ENCODE assay signal across 21 cellular contexts in the genomic region with DNA sequence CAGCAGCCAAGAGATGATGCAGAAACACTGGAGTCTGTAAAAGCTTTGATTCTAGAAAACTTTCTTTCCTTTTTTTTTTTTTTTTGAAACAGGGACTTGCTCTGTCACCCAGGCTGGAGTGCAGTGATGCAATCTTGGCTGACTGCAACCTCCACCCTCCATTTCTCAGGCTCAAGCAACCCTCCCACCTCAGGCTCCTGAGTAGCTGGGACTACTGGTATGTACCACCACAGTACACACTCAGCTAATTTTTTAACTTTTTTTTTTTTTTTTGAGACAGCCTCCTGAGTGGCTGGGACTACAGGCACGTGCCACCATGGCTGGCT. TPM values are rescaled to one million over a fixed set of nuclear protein-coding genes. Genes with fewer than 3 reads are reported as not detected.
DNase-seq lines count a peak whose midpoint lies in the region; ATAC-seq, FAIRE-seq and TF ChIP-seq lines count a peak whose summit lies in the region.
"Had no signal": no experiment of that assay in that cellular context is flagged by ENCODE, and none has a peak within 500 bp of the region (broad histone marks: within the 10 kb centered on the region; RNA-seq: fewer than 3 reads in every experiment).

No MANE protein-coding gene starts in this region.

- dilution Hi-C loops in IMR-90 (cut with HindIII; ENCODE audit: low sequenced_read_pairs, unreplicated experiment): no loop called here

- H4K20me1 ChIP-seq in IMR-90 (ENCODE audit: insufficient read depth, low read length): no peaks in the 10 kb centered on the region
- no peaks in the 10 kb centered on the region for H4K20me1 ChIP-seq in HepG2 (ENCODE audit: insufficient read depth, low read length)

- no peak overlapping the region for H3K23ac ChIP-seq in IMR-90 (ENCODE audit: low read depth, low read length)

- TF ChIP-seq POLR2A in A549 (IDR thresholded peaks at IDR 0.05; ENCODE audit: low read length) (no peak), IMR-90 (IDR thresholded peaks at IDR 0.05; ENCODE audit: low read depth, low read length) (no peak), HepG2 (IDR thresholded peaks at IDR 0.05; ENCODE audit: insufficient read depth in 1 of 2, low read depth in 2 of 2, low read length in 2 of 2) (no peak)

- 73% methylated on average over 1 of the region's 1 CpG for WGBS in A549 (ENCODE audit: missing lambda C conversion rate)
- no CpG with 5 or more reads among the region's 1 CpG for WGBS in IMR-90 (ENCODE audit: extremely low coverage in 2 of 2, insufficient read length in 1 of 2), 2 experiments
- 17% methylated on average over 1 of the region's 1 CpG for WGBS in HepG2 (ENCODE audit: low lambda C conversion rate)

- BruUV-seq in IMR-90 (replicated peaks; lab: Mats Ljungman, UMichigan) (no TSS peak), HepG2 (replicated peaks; lab: Mats Ljungman, UMichigan) (no TSS peak)

- H3K9me3 ChIP-seq in A549 (no peaks in the 10 kb centered on the region), IMR-90 (ENCODE audit: control insufficient read depth, insufficient read depth, low read length) (no peaks in the 10 kb centered on the region), HepG2 (ENCODE audit: low read length) (no peaks in the 10 kb centered on the region)

- H3K4me1 ChIP-seq in A549 (peaks cover 7% of the 10 kb centered on the region; the same call in 2 of the 3 replicates), IMR-90 (ENCODE audit: control insufficient read depth, insufficient read depth, low read length) (no peaks in the 10 kb centered on the region), HepG2 (ENCODE audit: insufficient read depth, low read length) (peaks cover 54% of the 10 kb centered on the region)
- H3K4me1 ChIP-seq: foreskin keratinocyte had no signal

- H3K36me3 ChIP-seq in IMR-90 (ENCODE audit: control insufficient read depth, insufficient read depth, low read length) (no peaks in the 10 kb centered on the region), HepG2 (replicated peaks in 1 of 2; ENCODE audit: control insufficient read depth in 1 of 2, insufficient read depth in 2 of 2, low read length in 2 of 2) (no peaks in the 10 kb centered on the region)

- H4K8ac ChIP-seq in IMR-90 (ENCODE audit: low read depth in 2 of 2, low read length in 2 of 2): no peak overlapping the region

- H3K36me3 Mint-ChIP-seq in activated naive CD4-positive, alpha-beta T cell treated with anti-CD3 and anti-CD28 coated beads, Interleukin-2, amount 50 U/mL, for 72 hours: no peaks in the 10 kb centered on the region
- H3K36me3 Mint-ChIP-seq: activated naive CD8-positive, alpha-beta T cell treated with anti-CD3 and anti-CD28 coated beads for 36 hours; naive thymus-derived CD4-positive, alpha-beta T cell had no signal

- POLR2A ChIA-PET in A549 (lab: Yijun Ruan, JAX) (no interaction called here), IMR-90 (lab: Charles Lee; ENCODE audit: unreplicated experiment) (no interaction called here), HepG2 (lab: Yijun Ruan, JAX) (interaction anchor here (0.7 to 2.1 kb wide), 5 partner anchors 17 to 111 kb away, joined by 3 to 6 read pairs (median 3); a partner anchor contains a TSS)

- in situ Hi-C loops in IMR-90 (cut with MboI; ENCODE audit: low sequenced_read_pairs): no loop called here
- in situ Hi-C loops in HepG2 (cut with HindIII; ENCODE audit: extremely low pct_ligation_motif_present, low pct_unique_long_range_greater_than_20kb): no loop called here

- H3K9me3 Mint-ChIP-seq in activated naive CD4-positive, alpha-beta T cell treated with anti-CD3 and anti-CD28 coated beads, Interleukin-2, amount 50 U/mL, for 72 hours: no peaks in the 10 kb centered on the region
- H3K9me3 Mint-ChIP-seq: activated naive CD8-positive, alpha-beta T cell treated with anti-CD3 and anti-CD28 coated beads for 36 hours; naive thymus-derived CD4-positive, alpha-beta T cell; stimulated activated naive CD8-positive, alpha-beta T cell treated with anti-CD3 and anti-CD28 coated beads, Interleukin-15, Interleukin-2, amounts not matched to agents 100 ng/mL and 50 ng/mL, for 24 hours had no signal

- CTCF ChIA-PET in A549 (lab: Yijun Ruan, JAX) (interaction anchor here (0.8 kb wide), 1 partner anchor 26 kb away, joined by 6 read pairs; no protein-coding TSS in a partner anchor), IMR-90 (lab: Yijun Ruan, JAX) (interaction anchor here (1.1 kb wide), 1 partner anchor 37 kb away, joined by 5 read pairs; a partner anchor contains a TSS), HepG2 (lab: Yijun Ruan, JAX; ENCODE audit: low intra/inter-chr PET ratio, low total read pairs) (interaction anchor here (0.7 kb wide), 1 partner anchor 18 kb away, joined by 3 read pairs; no protein-coding TSS in a partner anchor)

- H2BK120ac ChIP-seq in IMR-90 (ENCODE audit: low read depth, low read length): no peak overlapping the region

- no peaks in the 10 kb centered on the region for H3K79me1 ChIP-seq in IMR-90 (ENCODE audit: low read depth in 1 of 2, low read length in 2 of 2)

- H3K4me2 ChIP-seq in A549: peak overlapping the region; percentile 8; the same call in 1 of the 3 replicates
- H3K4me2 ChIP-seq in IMR-90 (ENCODE audit: low read depth, low read length): no peak overlapping the region
- H3K4me2 ChIP-seq in HepG2 (ENCODE audit: low read depth, low read length): peak overlapping the region; percentile 40

- TF ChIP-seq EP300 in A549 (IDR thresholded peaks at IDR 0.05): no peak
- no peak for TF ChIP-seq EP300 in HepG2 (IDR thresholded peaks at IDR 0.05; ENCODE audit: low read depth in 2 of 2, low read length in 2 of 2)
- TF ChIP-seq EP300 in HepG2 (CRISPR knock-in tag; IDR thresholded peaks at IDR 0.05; ENCODE audit: borderline replicate concordance): no peak

- peak overlapping the region; percentile 2 to 9; a peak in 1 of 6 replicates for H3K27ac ChIP-seq in A549
- no peak overlapping the region for H3K27ac ChIP-seq in IMR-90 (ENCODE audit: insufficient read depth, low read length)
- peak overlapping the region; percentile 22 for H3K27ac ChIP-seq in caudate nucleus (ENCODE audit: low read depth, low read length)
- H3K27ac ChIP-seq in HepG2 (ENCODE audit: extremely low read length, insufficient read depth, low read length): peak overlapping the region; percentile 50
- H3K27ac ChIP-seq: foreskin keratinocyte had no signal

- DNase-seq in A549 (ENCODE audit: low read depth in 1 of 2, low spot score in 1 of 2) (peak in 1 of 2 experiments; percentile 27), IMR-90 (no peak), caudate nucleus (lab: John Stamatoyannopoulos, UW) (peak in 8 of 61 donors; percentile 11 to 62 (median 26)), HepG2 (ENCODE audit: low spot score) (no peak), cortex of kidney (lab: John Stamatoyannopoulos, UW) (no peak), NCI-H510A treated with DMSO at 0.1 percent for 48 hours (lab: John Stamatoyannopoulos, UW) (no peak)
- DNase-seq in activated naive CD4-positive, alpha-beta T cell treated with anti-CD3 and anti-CD28 coated beads, Interleukin-2, amount 50 U/mL, for 72 hours (ENCODE audit: low spot score in 2 of 2): no peak
- no peak for DNase-seq in activated CD4-positive, alpha-beta T cell treated with anti-CD3 and anti-CD28 coated beads for 4 hours
- DNase-seq: activated CD4-positive, alpha-beta T cell treated with anti-CD3 and anti-CD28 coated beads, Interleukin-2, amount 50 U/mL, for 48 hours; activated naive CD8-positive, alpha-beta T cell treated with anti-CD3 and anti-CD28 coated beads for 36 hours; activated T-cell treated with anti-CD3 and anti-CD28 coated beads, Interleukin-2, amount 50 U/mL, for 1 hour; effector CD8-positive, alpha-beta T cell; foreskin keratinocyte; naive thymus-derived CD4-positive, alpha-beta T cell; NCI-H2081; NCI-H526 had no signal

- H2AK9ac ChIP-seq in IMR-90 (replicated peaks; ENCODE audit: low read depth, low read length, poor library complexity): no peak overlapping the region

- no peak overlapping the region for H3K4me3 ChIP-seq in A549
- H3K4me3 ChIP-seq in IMR-90 (ENCODE audit: insufficient read depth, low read depth, low read length): no peak overlapping the region
- no peak overlapping the region for H3K4me3 ChIP-seq in HepG2 (replicated peaks in 1 of 3; ENCODE audit: insufficient read depth in 1 of 3, low read depth in 2 of 3, low read length in 3 of 3)
- H3K4me3 ChIP-seq: lung had no signal

- H2BK20ac ChIP-seq in IMR-90 (ENCODE audit: low read depth, low read length): no peak overlapping the region

- no peak overlapping the region for H2AFZ ChIP-seq in IMR-90 (replicated peaks; ENCODE audit: low read length, poor library complexity)
- H2AFZ ChIP-seq in HepG2 (ENCODE audit: low read length): no peak overlapping the region

- no peak overlapping the region for H4K91ac ChIP-seq in IMR-90 (ENCODE audit: insufficient read depth, low read depth, low read length)

- no peak overlapping the region for H3K56ac ChIP-seq in IMR-90 (ENCODE audit: extremely low read depth, insufficient read depth, low read length)

- FAIRE-seq in A549 (lab: Jason Lieb, UNC) (no peak), HepG2 (lab: Jason Lieb, UNC) (peak; percentile 78)
- FAIRE-seq: bronchial epithelial cell had no signal

- no peak overlapping the region for H4K5ac ChIP-seq in IMR-90 (ENCODE audit: low read depth, low read length)

- H3K79me2 ChIP-seq in HepG2 (ENCODE audit: insufficient read depth, low read length): no peaks in the 10 kb centered on the region

- no peak overlapping the region for H3K14ac ChIP-seq in IMR-90 (replicated peaks; ENCODE audit: low read depth, low read length)

- no peak for TF ChIP-seq RAD21 in A549 (conservative IDR thresholded peaks at IDR 0.05 in 1 of 2, IDR thresholded peaks at IDR 0.05 in 1 of 2)
- no peak for TF ChIP-seq RAD21 in IMR-90 (IDR thresholded peaks at IDR 0.05; ENCODE audit: low read length)
- TF ChIP-seq RAD21 in HepG2 (CRISPR knock-in tag; IDR thresholded peaks at IDR 0.05): no peak

- H3K9ac ChIP-seq in IMR-90 (ENCODE audit: low read depth, low read length) (no peak overlapping the region), HepG2 (ENCODE audit: insufficient read depth, low read depth, low read length) (no peak overlapping the region)

- intact Hi-C loops in IMR-90 (cut with micrococcal nuclease) (no loop called here), HepG2 (cut with micrococcal nuclease; ENCODE audit: unreplicated experiment) (no loop called here)

- no peak overlapping the region for H2BK15ac ChIP-seq in IMR-90 (ENCODE audit: low read depth, low read length)

- no peak overlapping the region for H2AK5ac ChIP-seq in IMR-90 (ENCODE audit: low read depth, low read length)

- no peak overlapping the region for H3K27ac Mint-ChIP-seq in activated naive CD4-positive, alpha-beta T cell treated with anti-CD3 and anti-CD28 coated beads, Interleukin-2, amount 50 U/mL, for 72 hours
- H3K27ac Mint-ChIP-seq: activated naive CD8-positive, alpha-beta T cell treated with anti-CD3 and anti-CD28 coated beads for 36 hours; naive thymus-derived CD4-positive, alpha-beta T cell; progenitor cell of endocrine pancreas; stimulated activated naive CD8-positive, alpha-beta T cell treated with anti-CD3 and anti-CD28 coated beads, Interleukin-15, Interleukin-2, amounts not matched to agents 100 ng/mL and 50 ng/mL, for 24 hours had no signal

- ATAC-seq in A549: peak in 1 of 2 experiments; percentile 57; a peak in 2 of 6 replicates
- peak; percentile 32; the same call in 1 of the 2 replicates for ATAC-seq in IMR-90 (ENCODE audit: low read depth)
- peak; percentile 80 for ATAC-seq in HepG2
- ATAC-seq in activated naive CD4-positive, alpha-beta T cell treated with anti-CD3 and anti-CD28 coated beads, Interleukin-2, amount 50 U/mL, for 72 hours: no peak
- ATAC-seq: foreskin keratinocyte; naive thymus-derived CD4-positive, alpha-beta T cell; Panc1 had no signal

- no peak overlapping the region for H3K18ac ChIP-seq in IMR-90 (ENCODE audit: low read depth, low read length)

- H3K9me1 ChIP-seq in IMR-90 (ENCODE audit: insufficient read depth, low read length): no peaks in the 10 kb centered on the region; the same call in 1 of the 2 replicates

- TF ChIP-seq CTCF in A549 (IDR thresholded peaks at IDR 0.05) (no peak), IMR-90 (conservative IDR thresholded peaks at IDR 0.05; ENCODE audit: low read depth, low read length) (no peak), HepG2 (CRISPR knock-in tag; IDR thresholded peaks at IDR 0.05) (no peak)

- H3K27me3 ChIP-seq in IMR-90 (ENCODE audit: control insufficient read depth, insufficient read depth, low read length): no peaks in the 10 kb centered on the region; the same call in none of the 2 replicates
- H3K27me3 ChIP-seq in HepG2 (ENCODE audit: control insufficient read depth in 1 of 2, insufficient read depth in 2 of 2, low read length in 2 of 2): no peaks in the 10 kb centered on the region
- H3K27me3 ChIP-seq: foreskin keratinocyte had no signal

- no peak overlapping the region for H3K4ac ChIP-seq in IMR-90 (ENCODE audit: low read depth, low read length)

- H2BK5ac ChIP-seq in IMR-90 (ENCODE audit: low read depth, low read length, poor library complexity, severe bottlenecking): no peak overlapping the region

RNA-seq across cellular contexts. Expression of a gene that starts 17.0 kb away (rescaled TPM):
- polyA plus RNA-seq in A549 (2011; rRNA removed) (10.7 and 18.3 TPM in 2 replicates), A549 (2017; fragmentation: RNase III; extraction: RNeasy Plus Mini Kit Qiagen cat#74134 plus additional on column Dnase treatment) (50.0 to 58.4 TPM (median 57.4 TPM) in 3 replicates), IMR-90 (2012; rRNA removed) (38.4 and 42.5 TPM in 2 replicates), HepG2 (2011; rRNA removed) (2.9 and 3.0 TPM in 2 replicates)
- 19.0 and 26.0 TPM in 2 replicates for polyA plus RNA-seq in A549 (2012; cell fraction: cytosol; rRNA removed)
- polyA plus RNA-seq in A549 (2012; cell fraction: nucleus; rRNA removed): 43.7 and 44.6 TPM in 2 replicates
- 11.6 TPM in 2 replicates for polyA minus RNA-seq in A549 (2011; rRNA and poly(A)+ RNA removed)
- total RNA-seq in IMR-90 (2012; rRNA removed) (5.4 and 5.8 TPM in 2 replicates), HepG2 (2016; rRNA removed; fragmentation: Illumina TruSeq; extraction: Trizol) (6.7 and 7.9 TPM in 2 replicates)
- polyA plus RNA-seq in IMR-90 (2012; cell fraction: cytosol; rRNA removed): 32.2 and 47.6 TPM in 2 replicates
- polyA plus RNA-seq in IMR-90 (2012; cell fraction: nucleus; rRNA removed; ENCODE audit: low replicate concordance): 21.0 and 35.9 TPM in 2 replicates
- total RNA-seq in HepG2 (2016; cell fraction: cytosol; rRNA removed; fragmentation: Illumina TruSeq; extraction: Trizol; ENCODE audit: low read depth): 1.7 and 2.0 TPM in 2 replicates
- 6.7 and 7.5 TPM in 2 replicates for total RNA-seq in HepG2 (2016; cell fraction: insoluble cytoplasmic fraction; rRNA removed; fragmentation: Illumina TruSeq; extraction: Trizol)
- 4.9 and 5.1 TPM in 2 replicates for total RNA-seq in HepG2 (2016; cell fraction: membrane; rRNA removed; fragmentation: Illumina TruSeq; extraction: Trizol)
- total RNA-seq in HepG2 (2016; cell fraction: nucleus; rRNA removed; fragmentation: Illumina TruSeq; extraction: Trizol): 4.8 and 6.3 TPM in 2 replicates
- polyA plus RNA-seq in HepG2 (2011; cell fraction: cytosol; rRNA removed): 2.5 and 3.1 TPM in 2 replicates
- 9.0 and 9.5 TPM in 2 replicates for polyA plus RNA-seq in HepG2 (2011; cell fraction: nucleus; rRNA removed)
- 12.7 and 14.8 TPM in 2 replicates for polyA plus RNA-seq in HepG2 (2012)
- 1.9 and 2.1 TPM in 2 replicates for polyA plus RNA-seq in HepG2 (2016; cell fraction: cytosol; fragmentation: Illumina TruSeq; extraction: Trizol; ENCODE audit: low read depth)
- 15.1 and 20.8 TPM in 2 replicates for polyA plus RNA-seq in HepG2 (2016; cell fraction: insoluble cytoplasmic fraction; fragmentation: Illumina TruSeq; extraction: Trizol; ENCODE audit: low read depth)
- 3.2 and 4.9 TPM in 2 replicates for polyA plus RNA-seq in HepG2 (2016; cell fraction: membrane; fragmentation: Illumina TruSeq; extraction: Trizol; ENCODE audit: low read depth)
- 14.7 and 18.1 TPM in 2 replicates for polyA plus RNA-seq in HepG2 (2016; cell fraction: nucleus; fragmentation: Illumina TruSeq; extraction: Trizol; ENCODE audit: insufficient read depth, low read depth)
- 3.1 and 5.4 TPM in 2 replicates for polyA minus RNA-seq in HepG2 (2011; rRNA and poly(A)+ RNA removed; ENCODE audit: low replicate concordance)
- 6.2 and 6.5 TPM in 2 replicates for polyA minus RNA-seq in HepG2 (2011; cell fraction: cytosol; rRNA and poly(A)+ RNA removed)
- 2.2 and 3.2 TPM in 2 replicates for polyA minus RNA-seq in HepG2 (2011; cell fraction: nucleus; rRNA and poly(A)+ RNA removed)
- 10 to 100 TPM; 25.5 to 31.9 TPM for total RNA-seq in activated naive CD4-positive, alpha-beta T cell treated with anti-CD3 and anti-CD28 coated beads, Interleukin-2, amount 50 U/mL, for 72 hours

RNA-seq across cellular contexts. Expression of a gene that starts 37.4 kb away (rescaled TPM):
- 101 and 115 TPM in 2 replicates for polyA plus RNA-seq in A549 (2011; rRNA removed)
- 40.8 and 45.1 TPM in 2 replicates for polyA plus RNA-seq in A549 (2012; cell fraction: cytosol; rRNA removed)
- polyA plus RNA-seq in A549 (2012; cell fraction: nucleus; rRNA removed): 54.7 and 77.8 TPM in 2 replicates
- 88.1 to 89.5 TPM (median 88.8 TPM) in 3 replicates for polyA plus RNA-seq in A549 (2017; fragmentation: RNase III; extraction: RNeasy Plus Mini Kit Qiagen cat#74134 plus additional on column Dnase treatment)
- polyA minus RNA-seq in A549 (2011; rRNA and poly(A)+ RNA removed): 61.5 and 64.7 TPM in 2 replicates
- total RNA-seq in IMR-90 (2012; rRNA removed): 28.0 and 44.2 TPM in 2 replicates
- 62.9 and 83.5 TPM in 2 replicates for polyA plus RNA-seq in IMR-90 (2012; rRNA removed)
- polyA plus RNA-seq in IMR-90 (2012; cell fraction: cytosol; rRNA removed): 14.1 and 19.3 TPM in 2 replicates
- 63.6 and 388 TPM in 2 replicates for polyA plus RNA-seq in IMR-90 (2012; cell fraction: nucleus; rRNA removed; ENCODE audit: low replicate concordance)
- total RNA-seq in HepG2 (2016; rRNA removed; fragmentation: Illumina TruSeq; extraction: Trizol): 31.5 and 36.6 TPM in 2 replicates
- total RNA-seq in HepG2 (2016; cell fraction: cytosol; rRNA removed; fragmentation: Illumina TruSeq; extraction: Trizol; ENCODE audit: low read depth): 19.8 and 22.7 TPM in 2 replicates
- total RNA-seq in HepG2 (2016; cell fraction: insoluble cytoplasmic fraction; rRNA removed; fragmentation: Illumina TruSeq; extraction: Trizol): 32.7 and 33.0 TPM in 2 replicates
- total RNA-seq in HepG2 (2016; cell fraction: membrane; rRNA removed; fragmentation: Illumina TruSeq; extraction: Trizol): 32.9 and 34.8 TPM in 2 replicates
- total RNA-seq in HepG2 (2016; cell fraction: nucleus; rRNA removed; fragmentation: Illumina TruSeq; extraction: Trizol): 74.7 and 93.9 TPM in 2 replicates
- 145 and 148 TPM in 2 replicates for polyA plus RNA-seq in HepG2 (2011; rRNA removed)
- polyA plus RNA-seq in HepG2 (2011; cell fraction: cytosol; rRNA removed): 29.6 and 41.0 TPM in 2 replicates
- polyA plus RNA-seq in HepG2 (2011; cell fraction: nucleus; rRNA removed): 368 and 448 TPM in 2 replicates
- polyA plus RNA-seq in HepG2 (2012): 152 and 155 TPM in 2 replicates
- 16.3 and 18.6 TPM in 2 replicates for polyA plus RNA-seq in HepG2 (2016; cell fraction: cytosol; fragmentation: Illumina TruSeq; extraction: Trizol; ENCODE audit: low read depth)
- polyA plus RNA-seq in HepG2 (2016; cell fraction: insoluble cytoplasmic fraction; fragmentation: Illumina TruSeq; extraction: Trizol; ENCODE audit: low read depth): 72.0 and 75.0 TPM in 2 replicates
- polyA plus RNA-seq in HepG2 (2016; cell fraction: membrane; fragmentation: Illumina TruSeq; extraction: Trizol; ENCODE audit: low read depth): 36.1 and 39.6 TPM in 2 replicates
- polyA plus RNA-seq in HepG2 (2016; cell fraction: nucleus; fragmentation: Illumina TruSeq; extraction: Trizol; ENCODE audit: insufficient read depth, low read depth): 291 and 317 TPM in 2 replicates
- 17.9 and 42.2 TPM in 2 replicates for polyA minus RNA-seq in HepG2 (2011; rRNA and poly(A)+ RNA removed; ENCODE audit: low replicate concordance)
- 27.6 and 31.4 TPM in 2 replicates for polyA minus RNA-seq in HepG2 (2011; cell fraction: cytosol; rRNA and poly(A)+ RNA removed)
- polyA minus RNA-seq in HepG2 (2011; cell fraction: nucleus; rRNA and poly(A)+ RNA removed): 199 and 216 TPM in 2 replicates
- total RNA-seq in activated naive CD4-positive, alpha-beta T cell treated with anti-CD3 and anti-CD28 coated beads, Interleukin-2, amount 50 U/mL, for 72 hours: 100 to 1,000 TPM; 208 to 219 TPM

Comparison
In these comparisons a context has a peak if more than half of its experiments do, and no peak if none do; other contexts are left out.
1. ATAC-seq: peak in IMR-90 (single experiment) and HepG2 (single experiment); none in activated naive CD4-positive, alpha-beta T cell treated with anti-CD3 and anti-CD28 coated beads, Interleukin-2, amount 50 U/mL, for 72 hours (0 of 2).